Comparison of ENCODE assay signal across 28 cellular contexts in the genomic region with DNA sequence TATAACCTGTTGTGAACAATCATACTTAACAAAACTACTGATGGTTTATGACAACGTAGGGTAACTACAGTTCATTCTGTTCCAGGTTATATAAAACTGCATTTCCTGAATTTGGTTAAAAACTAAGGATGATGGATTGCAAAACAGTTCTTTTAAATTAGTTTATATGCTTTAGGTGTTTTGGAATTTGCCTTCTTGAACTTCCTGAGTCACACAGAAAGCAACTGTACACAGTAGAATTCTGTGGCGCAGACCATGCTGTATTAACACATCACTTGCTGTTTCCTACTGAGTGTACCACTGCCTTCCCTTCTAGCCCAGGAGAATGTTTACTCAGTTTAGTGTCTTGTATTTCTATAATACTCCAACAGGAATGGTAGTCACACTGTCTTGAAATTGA. TPM values are rescaled to one million over a fixed set of nuclear protein-coding genes. Genes with fewer than 3 reads are reported as not detected.
A peak's percentile ranks its signal among the peaks of the same experiment; 100 is the strongest.
DNase-seq lines count a peak whose midpoint lies in the region; ATAC-seq and TF ChIP-seq lines count a peak whose summit lies in the region.
"Had no signal": no experiment of that assay in that cellular context is flagged by ENCODE, and none has a peak within 500 bp of the region (broad histone marks: within the 10 kb centered on the region; RNA-seq: fewer than 3 reads in every experiment).

No MANE protein-coding gene starts in this region.

- H3K4me3 Mint-ChIP-seq in nephron progenitor cell = no peak overlapping the region
- H3K4me3 Mint-ChIP-seq: activated CD4-positive, alpha-beta T cell treated with anti-CD3 and anti-CD28 coated beads, Interleukin-2, amount 10 ng/mL, durations not matched to agents 24 days and 14 days; activated naive CD4-positive, alpha-beta T cell treated with anti-CD3 and anti-CD28 coated beads, Interleukin-2, amount 50 U/mL, for 24 hours; H9; memory B cell; stimulated activated memory B cell treated with anti-CD40 and anti-IgM and Interleukin-4, amounts not matched to agents 10 μg/mL and 1 μg/mL and 100 μg/mL, for 72 hours; T-helper 2 cell treated with Interferon-gamma antibody and Interleukin-4, amounts not matched to agents 5 μg/mL and 100 μg/mL, for 36 hours had no signal

- no peak overlapping the region for H3K9ac ChIP-seq in DND-41 (ENCODE audit: low read depth, low read length)
- no peak overlapping the region for H3K9ac ChIP-seq in SK-N-SH
- H3K9ac ChIP-seq: BLaER1 treated with 17β-estradiol and CSF1 and Interleukin-3, amounts not matched to agents 10 nM and 100 nM had no signal

- H2AFZ ChIP-seq in DND-41 (ENCODE audit: low read depth, low read length) (no peak overlapping the region), SK-N-SH (ENCODE audit: low read depth) (no peak overlapping the region)

- 0 out of 3 replicates have a peak, but pooled peaks have one; percentile 30 for ATAC-seq in DND-41 (ENCODE audit: insufficient read depth, low read depth)
- ATAC-seq: stimulated activated memory B cell treated with anti-CD40 and anti-IgM and Interleukin-4, amounts not matched to agents 10 μg/mL and 1 μg/mL and 100 μg/mL, for 72 hours had no signal

- peak overlapping the region; percentile 33 for H3K27ac Mint-ChIP-seq in nephron progenitor cell
- H3K27ac Mint-ChIP-seq: activated CD4-positive, alpha-beta T cell treated with anti-CD3 and anti-CD28 coated beads, Interleukin-2, amount 10 ng/mL, durations not matched to agents 24 days and 14 days; activated naive CD4-positive, alpha-beta T cell treated with anti-CD3 and anti-CD28 coated beads, Interleukin-2, amount 50 U/mL, for 24 hours; H9; memory B cell; stimulated activated memory B cell treated with anti-CD40 and anti-IgM and Interleukin-4, amounts not matched to agents 10 μg/mL and 1 μg/mL and 100 μg/mL, for 72 hours; T-helper 2 cell treated with Interferon-gamma antibody and Interleukin-4, amounts not matched to agents 5 μg/mL and 100 μg/mL, for 36 hours had no signal

- no peak for TF ChIP-seq POLR2A in stomach (IDR thresholded peaks at IDR 0.05)

- CTCF ChIA-PET in SK-N-SH (lab: Yijun Ruan, JAX) = interaction anchor here (1.2 kb wide), 1 partner anchor 265 kb away, joined by 4 read pairs; no protein-coding TSS in a partner anchor

- H3K27me3 ChIP-seq in DND-41 (ENCODE audit: insufficient read depth, low read length, poor library complexity) = no peaks in the 10 kb centered on the region
- H3K27me3 ChIP-seq in SK-N-SH (ENCODE audit: insufficient read depth) = no peaks in the 10 kb centered on the region
- H3K27me3 ChIP-seq in stomach = no peaks in the 10 kb centered on the region
- H3K27me3 ChIP-seq: BLaER1 treated with 17β-estradiol and CSF1 and Interleukin-3, amounts not matched to agents 10 nM and 100 nM; esophagus muscularis mucosa had no signal

- H3K36me3 ChIP-seq in DND-41 (ENCODE audit: insufficient read depth, low read length) (peaks cover 39% of the 10 kb centered on the region), SK-N-SH (replicated peaks in 1 of 2; ENCODE audit: control insufficient read depth in 1 of 2, insufficient read depth in 2 of 2, low read length in 1 of 2) (peaks cover 41 to 81% of the 10 kb centered on the region in 2 experiments), stomach (peaks cover 18 to 85% (median 67%) of the 10 kb centered on the region in 4 donors)

- H3K9me3 Mint-ChIP-seq in nephron progenitor cell = no peaks in the 10 kb centered on the region
- H3K9me3 Mint-ChIP-seq: activated CD4-positive, alpha-beta T cell treated with anti-CD3 and anti-CD28 coated beads, Interleukin-2, amount 10 ng/mL, durations not matched to agents 24 days and 14 days; activated naive CD4-positive, alpha-beta T cell treated with anti-CD3 and anti-CD28 coated beads, Interleukin-2, amount 50 U/mL, for 24 hours; H9; memory B cell; stimulated activated memory B cell treated with anti-CD40 and anti-IgM and Interleukin-4, amounts not matched to agents 10 μg/mL and 1 μg/mL and 100 μg/mL, for 72 hours; T-helper 2 cell treated with Interferon-gamma antibody and Interleukin-4, amounts not matched to agents 5 μg/mL and 100 μg/mL, for 36 hours had no signal

- no peak overlapping the region for H3K4me2 ChIP-seq in DND-41 (ENCODE audit: insufficient read depth, low read length)
- no peak overlapping the region for H3K4me2 ChIP-seq in SK-N-SH
- H3K4me2 ChIP-seq: BLaER1 treated with 17β-estradiol and CSF1 and Interleukin-3, amounts not matched to agents 10 nM and 100 nM had no signal

- no peaks in the 10 kb centered on the region for H3K79me2 ChIP-seq in DND-41 (ENCODE audit: insufficient read depth, low read length)
- H3K79me2 ChIP-seq in SK-N-SH (ENCODE audit: insufficient read depth) = no peaks in the 10 kb centered on the region

- WGBS in SK-N-SH (ENCODE audit: low lambda C conversion rate) = 69% methylated on average over 2 of the region's 2 CpGs
- 53 to 82% (median 61%) methylated on average over 2 of the region's 2 CpGs for WGBS in stomach, 5 donors

- H3K4me1 ChIP-seq in DND-41 (ENCODE audit: insufficient read depth, low read length) = no peaks in the 10 kb centered on the region
- H3K4me1 ChIP-seq in SK-N-SH (ENCODE audit: control insufficient read depth in 1 of 2, insufficient read depth in 2 of 2, low read depth in 1 of 2, low read length in 1 of 2) = peaks cover 0 to 3% of the 10 kb centered on the region in 2 experiments; a peak in 2 of 4 replicates
- peaks cover 9 to 50% (median 28%) of the 10 kb centered on the region in 4 donors for H3K4me1 ChIP-seq in stomach
- H3K4me1 ChIP-seq: Caco-2, spleen had no signal

- no peaks in the 10 kb centered on the region for H3K9me3 ChIP-seq in DND-41 (ENCODE audit: insufficient read depth, low read length, severe bottlenecking)
- no peaks in the 10 kb centered on the region for H3K9me3 ChIP-seq in SK-N-SH
- no peaks in the 10 kb centered on the region for H3K9me3 ChIP-seq in stomach
- H3K9me3 ChIP-seq: BLaER1 treated with 17β-estradiol and CSF1 and Interleukin-3, amounts not matched to agents 10 nM and 100 nM; Caco-2; esophagus muscularis mucosa; spleen had no signal

- no peak for TF ChIP-seq EP300 in SK-N-SH (IDR thresholded peaks at IDR 0.05; ENCODE audit: borderline replicate concordance in 1 of 2, low read depth in 1 of 2, low read length in 1 of 2)
- TF ChIP-seq EP300 in stomach (IDR thresholded peaks at IDR 0.05) = no peak

- no peaks in the 10 kb centered on the region for H3K9me2 ChIP-seq in SK-N-SH

- no peak for DNase-seq in DND-41
- DNase-seq in SK-N-SH = no peak
- peak; percentile 39 for DNase-seq in fibroblast of gingiva (ENCODE audit: low read depth)
- DNase-seq in nephron progenitor cell = no peak
- no peak for DNase-seq in T-helper 9 cell
- DNase-seq in hypothalamus (lab: John Stamatoyannopoulos, UW) = no peak
- no peak for DNase-seq in stomach
- no peak for DNase-seq in LoVo (ENCODE audit: low spot score)
- DNase-seq: ACHN; activated CD4-positive, alpha-beta T cell treated with anti-CD3 and anti-CD28 coated beads, Interleukin-2, amount 10 ng/mL, durations not matched to agents 24 days and 14 days; Caco-2; effector CD4-positive, alpha-beta T cell; H9; NCI-H1092 treated with DMSO at 0.1 percent for 48 hours; NCI-H1930; NCI-H2227 treated with DMSO at 0.1 percent for 48 hours; nucleus accumbens; RPMI8226; spleen; stimulated activated CD4-positive, alpha-beta T cell treated with anti-CD3 and anti-CD28 coated beads, Interleukin-4, amount 100 ng/mL, for 1 hour; WERI-Rb-1 had no signal

- POLR2A ChIA-PET in SK-N-SH (lab: Yijun Ruan, JAX) = no interaction called here

- no peaks in the 10 kb centered on the region for H3K27me3 Mint-ChIP-seq in nephron progenitor cell (ENCODE audit: low read depth, poor library complexity)
- H3K27me3 Mint-ChIP-seq: activated CD4-positive, alpha-beta T cell treated with anti-CD3 and anti-CD28 coated beads, Interleukin-2, amount 10 ng/mL, durations not matched to agents 24 days and 14 days; activated naive CD4-positive, alpha-beta T cell treated with anti-CD3 and anti-CD28 coated beads, Interleukin-2, amount 50 U/mL, for 24 hours had no signal

- TF ChIP-seq RAD21 in SK-N-SH (IDR thresholded peaks at IDR 0.05; ENCODE audit: low read length) = no peak

- H4K20me1 ChIP-seq in DND-41 (ENCODE audit: insufficient read depth, low read length) (no peaks in the 10 kb centered on the region), SK-N-SH (ENCODE audit: insufficient read depth) (peaks cover 10% of the 10 kb centered on the region)

- intact Hi-C loops in stomach (cut with DNase I; ENCODE audit: low total_unique reads) = no loop called here

- H3K27ac ChIP-seq in DND-41 (ENCODE audit: low read length) (no peak overlapping the region), SK-N-SH (ENCODE audit: low read depth in 2 of 2, low read length in 1 of 2) (peak overlapping the region; percentile 15 to 51), stomach (no peak overlapping the region)
- H3K27ac ChIP-seq: BLaER1 treated with 17β-estradiol and CSF1 and Interleukin-3, amounts not matched to agents 10 nM and 100 nM; HL-60; spleen; WERI-Rb-1 had no signal

- H3F3A ChIP-seq in SK-N-SH (replicated peaks; ENCODE audit: insufficient read depth) = peaks cover 46% of the 10 kb centered on the region

- peaks cover 15% of the 10 kb centered on the region for H3K36me3 Mint-ChIP-seq in nephron progenitor cell (ENCODE audit: low read depth)

- H3K4me1 Mint-ChIP-seq in nephron progenitor cell = peaks cover 38% of the 10 kb centered on the region
- H3K4me1 Mint-ChIP-seq: activated naive CD4-positive, alpha-beta T cell treated with anti-CD3 and anti-CD28 coated beads, Interleukin-2, amount 50 U/mL, for 24 hours had no signal

- TF ChIP-seq CTCF in DND-41 (IDR thresholded peaks at IDR 0.05; ENCODE audit: borderline replicate concordance, extremely low read depth, low read length, poor library complexity, severe bottlenecking) (no peak), SK-N-SH (IDR thresholded peaks at IDR 0.05) (no peak), nephron progenitor cell (IDR thresholded peaks at IDR 0.05) (no peak), stomach (IDR thresholded peaks at IDR 0.05) (no peak)

- no peak overlapping the region for H3K4me3 ChIP-seq in DND-41 (ENCODE audit: low read depth in 1 of 2, low read length in 2 of 2)
- H3K4me3 ChIP-seq in SK-N-SH (ENCODE audit: low read depth in 2 of 2, low read length in 1 of 2) = no peak overlapping the region
- H3K4me3 ChIP-seq in stomach = no peak overlapping the region
- H3K4me3 ChIP-seq: BLaER1 treated with 17β-estradiol and CSF1 and Interleukin-3, amounts not matched to agents 10 nM and 100 nM; esophagus muscularis mucosa; spleen had no signal

TF ChIP-seq in SK-N-SH, 30 proteins besides CTCF, POLR2A, EP300 and RAD21 (continues in another document):
- TF ChIP-seq FOXM1 (IDR thresholded peaks at IDR 0.05; ENCODE audit: low read depth) (no peak), TCF12 (IDR thresholded peaks at IDR 0.05) (no peak)

RNA-seq across cellular contexts. Expression of a gene that starts 19.4 kb away (rescaled TPM):
- polyA plus RNA-seq in SK-N-SH (2012; rRNA removed) (56.6 and 62.3 TPM in 2 replicates), stomach (10 to 100 TPM; 67.8 to 78.5 (median 71.5) TPM)
- 69.3 and 89.5 TPM in 2 replicates for polyA plus RNA-seq in SK-N-SH (2012; cell fraction: cytosol; rRNA removed)
- 74.3 and 86.8 TPM in 2 replicates for polyA plus RNA-seq in SK-N-SH (2012; cell fraction: nucleus; rRNA removed)
- 100 to 1,000 TPM in 1 of 5 donors, 10 to 100 TPM in 4; 20.1 to 117 (median 36.2) TPM for total RNA-seq in stomach

RNA-seq across cellular contexts. Expression of a gene that starts 19.5 kb away (rescaled TPM):
- polyA plus RNA-seq in SK-N-SH (2012; rRNA removed) (31.4 and 34.2 TPM in 2 replicates), stomach (10 to 100 TPM; 12.4 to 15.0 (median 13.3) TPM)
- polyA plus RNA-seq in SK-N-SH (2012; cell fraction: cytosol; rRNA removed) = 37.5 and 55.5 TPM in 2 replicates
- 54.0 and 69.3 TPM in 2 replicates for polyA plus RNA-seq in SK-N-SH (2012; cell fraction: nucleus; rRNA removed)
- 10 to 100 TPM in 4 of 5 donors, 1 to 10 TPM in 1; 8.2 to 55.3 (median 19.7) TPM for total RNA-seq in stomach

Comparison
In these comparisons a context has a peak if more than half of its experiments do, and no peak if none do; other contexts are left out.
1. H3K27ac ChIP-seq: peak in SK-N-SH (2 of 2); none in DND-41 (single experiment) and stomach (0 of 5).